In the genomic region with DNA sequence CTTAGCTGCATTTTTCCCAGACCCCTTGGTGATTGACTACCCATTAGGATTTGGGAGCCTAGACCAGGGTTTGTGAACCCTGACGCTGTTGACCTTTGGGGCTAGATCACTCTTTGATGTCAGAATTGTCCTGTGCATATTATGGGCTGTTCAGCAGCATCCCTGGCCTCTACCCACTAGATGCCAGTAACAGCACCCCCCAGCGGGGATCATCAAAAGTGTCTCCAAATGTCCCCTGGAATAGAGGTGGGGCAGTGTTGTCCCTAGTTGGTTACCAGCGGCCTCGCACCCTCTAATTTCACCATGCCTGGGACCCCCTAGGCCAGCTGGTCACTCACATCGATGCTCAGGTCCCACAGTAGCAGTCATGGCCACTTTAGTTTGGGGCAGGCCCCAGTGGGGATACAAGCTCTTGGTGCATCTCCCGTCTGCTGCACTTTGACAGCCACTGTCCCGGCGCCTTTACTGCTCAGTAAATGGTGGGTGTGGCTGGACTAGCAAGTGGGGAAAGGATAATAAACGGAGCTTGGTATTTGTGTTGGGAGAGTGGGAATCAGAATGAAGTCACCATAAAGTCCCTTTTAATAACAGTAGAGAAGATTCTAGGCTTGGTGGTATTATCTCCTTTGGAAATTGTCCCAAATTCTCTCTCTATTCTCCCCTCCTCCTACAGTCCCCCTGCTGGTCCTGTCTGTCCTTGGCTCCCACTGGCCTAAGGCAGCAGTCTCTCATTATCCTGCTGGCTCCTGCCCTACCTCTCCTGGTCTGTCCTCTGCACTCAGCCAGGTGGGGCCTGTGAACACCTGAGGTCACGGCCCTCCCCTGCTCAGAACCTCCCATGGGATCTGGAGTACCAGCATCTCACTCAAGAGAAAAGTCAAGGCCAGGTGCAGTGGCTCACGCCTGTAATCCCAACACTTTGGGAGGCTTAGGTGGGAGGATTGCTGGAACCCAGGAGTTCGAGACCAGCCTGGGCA, we compare ENCODE assay signal across 13 cellular contexts.
DNase-seq lines count a peak whose midpoint lies in the region; ATAC-seq and TF ChIP-seq lines count a peak whose summit lies in the region.
"Had no signal": no experiment of that assay in that cellular context is flagged by ENCODE, and none has a peak within 500 bp of the region (broad histone marks: within the 10 kb centered on the region; RNA-seq: fewer than 3 reads in every experiment).

No MANE protein-coding gene starts in this region.

- H3K9me2 ChIP-seq in MM.1S (replicated peaks; ENCODE audit: insufficient read depth, low read length) = no peaks in the 10 kb centered on the region

- no peak overlapping the region for H2AFZ ChIP-seq in MM.1S (ENCODE audit: low read length)

- peak; percentile 54 for DNase-seq in DMS 273 (lab: John Stamatoyannopoulos, UW; ENCODE audit: unreplicated experiment)
- DNase-seq in DMS 273 treated with DMSO at 0.1 percent for 48 hours (lab: John Stamatoyannopoulos, UW) = no peak
- DNase-seq in MM.1S = no peak
- DNase-seq in cardiac fibroblast (ENCODE audit: low read depth in 2 of 2) = no peak
- no peak for DNase-seq in progenitor cell of endocrine pancreas (ENCODE audit: low spot score, unreplicated experiment)
- DNase-seq in activated naive CD4-positive, alpha-beta T cell treated with Interleukin-2 at 50 U/mL for 16 hours = no peak
- DNase-seq in amniotic stem cell (lab: John Stamatoyannopoulos, UW) = no peak
- DNase-seq: 8988T, amygdala, DMS79 treated with DMSO at 0.1 percent for 48 hours, NCI-H510A had no signal

- peaks cover 17% of the 10 kb centered on the region for H3K4me1 Mint-ChIP-seq in progenitor cell of endocrine pancreas (ENCODE audit: low read depth)

- H3K27ac ChIP-seq in MM.1S (ENCODE audit: low read length) = no peak overlapping the region

- no peaks in the 10 kb centered on the region for H3K9me3 Mint-ChIP-seq in progenitor cell of endocrine pancreas (ENCODE audit: low read depth)

- H3K9me3 ChIP-seq in MM.1S (replicated peaks; ENCODE audit: insufficient read depth, low read length) = no peaks in the 10 kb centered on the region

- no peak overlapping the region for H3K4me3 ChIP-seq in MM.1S (ENCODE audit: low read length)
- no peak overlapping the region for H3K4me3 ChIP-seq in cardiac fibroblast (replicated peaks in 1 of 2; ENCODE audit: low read depth in 2 of 2, low read length in 2 of 2)
- H3K4me3 ChIP-seq: skin epidermis had no signal

- H3K27me3 Mint-ChIP-seq in progenitor cell of endocrine pancreas = no peaks in the 10 kb centered on the region

- H3K4me3 Mint-ChIP-seq in progenitor cell of endocrine pancreas (ENCODE audit: low read depth) = no peak overlapping the region

- H3K4me1 ChIP-seq in MM.1S (ENCODE audit: low read length) = no peaks in the 10 kb centered on the region

- no peaks in the 10 kb centered on the region for H3K27me3 ChIP-seq in MM.1S (replicated peaks; ENCODE audit: insufficient read depth, low read length)

- TF ChIP-seq CTCF in MM.1S (IDR thresholded peaks at IDR 0.05; ENCODE audit: low read length) (peak; percentile 13; the same call in 1 of the 2 replicates), cardiac fibroblast (IDR thresholded peaks at IDR 0.05; ENCODE audit: low read depth, low read length) (peak; percentile 23), progenitor cell of endocrine pancreas (IDR thresholded peaks at IDR 0.05; ENCODE audit: unreplicated experiment) (peak; percentile 35)

- no peak for ATAC-seq in GM21447 (IDR thresholded peaks at IDR 0.05; ENCODE audit: unreplicated experiment)

- no peak overlapping the region for H3K27ac Mint-ChIP-seq in progenitor cell of endocrine pancreas

- no peaks in the 10 kb centered on the region for H3K36me3 Mint-ChIP-seq in progenitor cell of endocrine pancreas (ENCODE audit: insufficient read depth)

- H3K4me2 ChIP-seq in MM.1S (ENCODE audit: low read depth, low read length) = no peak overlapping the region

- H3K9ac ChIP-seq in MM.1S (ENCODE audit: low read length) = no peak overlapping the region

- H3F3A ChIP-seq in MM.1S (ENCODE audit: insufficient read depth, low read length) = no peaks in the 10 kb centered on the region

- H3K36me3 ChIP-seq in MM.1S (replicated peaks; ENCODE audit: insufficient read depth, low read length) = no peaks in the 10 kb centered on the region

- no peaks in the 10 kb centered on the region for H3K79me2 ChIP-seq in MM.1S (ENCODE audit: low read length)

- no peaks in the 10 kb centered on the region for H4K20me1 ChIP-seq in MM.1S (ENCODE audit: insufficient read depth, low read length)
